Comparison of ENCODE assay signal across 3 cellular contexts in the genomic region with DNA sequence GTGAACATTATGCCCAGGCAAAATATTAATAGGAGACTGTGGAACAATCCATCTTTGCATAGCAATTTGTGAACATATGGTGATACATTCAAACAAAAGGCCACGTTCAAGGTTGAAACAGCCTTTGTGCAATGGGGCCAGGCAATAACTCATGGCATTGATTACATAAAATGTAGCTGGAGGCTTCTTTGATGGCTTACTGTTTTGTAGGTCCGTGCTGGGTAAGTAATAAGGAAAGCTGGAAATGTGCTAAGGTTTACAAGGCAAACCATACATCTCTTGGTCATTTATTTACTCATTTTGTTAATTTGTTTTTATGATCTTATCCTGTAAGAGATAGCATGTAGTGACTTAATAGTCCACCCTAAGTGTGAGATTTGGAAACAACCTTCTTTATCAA.
"Had no signal": no experiment of that assay in that cellular context is flagged by ENCODE, and none has a peak within 500 bp of the region (broad histone marks: within the 10 kb centered on the region; RNA-seq: fewer than 3 reads in every experiment).

No MANE protein-coding gene starts in this region.

- DNase-seq: GDM1, GF-D8 had no signal

- H3K4me3 ChIP-seq: GM12878 had no signal

- ATAC-seq: GM12878 had no signal
